Comparison of ENCODE assay signal across 11 cellular contexts in genomic region chr12:53182836-53183235, GRCh38. TPM values are rescaled to one million over a fixed set of nuclear protein-coding genes. Genes with fewer than 3 reads are reported as not detected.
A peak's percentile ranks its signal among the peaks of the same experiment; 100 is the strongest.
DNase-seq lines count a peak whose midpoint lies in the region; ATAC-seq and TF ChIP-seq lines count a peak whose summit lies in the region.
"Had no signal": no experiment of that assay in that cellular context is flagged by ENCODE, and none has a peak within 500 bp of the region (broad histone marks: within the 10 kb centered on the region; RNA-seq: fewer than 3 reads in every experiment).

No MANE protein-coding gene starts in this region.

- peak overlapping the region; percentile 91 for H3K4me3 Mint-ChIP-seq in activated T-cell treated with anti-CD3 and anti-CD28 coated beads, Interleukin-2, amount 50 U/mL, for 24 hours

- no peaks in the 10 kb centered on the region for H3K36me3 ChIP-seq in hepatocyte (replicated peaks; ENCODE audit: insufficient read depth, low read depth)
- H3K36me3 ChIP-seq in tibial artery, result peaks cover 47 to 59% (median 49%) of the 10 kb centered on the region in 3 donors
- no peaks in the 10 kb centered on the region for H3K36me3 ChIP-seq in ovary

- H3K79me2 ChIP-seq in hepatocyte, result peaks cover 51% of the 10 kb centered on the region

- no peak overlapping the region for H3K4me3 ChIP-seq in hepatocyte
- peak overlapping the region; percentile 81 to 87 for H3K4me3 ChIP-seq in tibial artery
- no peak overlapping the region for H3K4me3 ChIP-seq in ovary

- no peaks in the 10 kb centered on the region for H3K27me3 Mint-ChIP-seq in activated T-cell treated with anti-CD3 and anti-CD28 coated beads, Interleukin-2, amount 50 U/mL, for 24 hours

- peak overlapping the region; percentile 93 for H3K27ac Mint-ChIP-seq in activated T-cell treated with anti-CD3 and anti-CD28 coated beads, Interleukin-2, amount 50 U/mL, for 24 hours

- WGBS in hepatocyte (ENCODE audit: low lambda C conversion rate, missing lambda C conversion rate), result 38% methylated on average over 2 of the region's 2 CpGs
- WGBS in ovary, 3 donors, result 35 to 45% (median 41%) methylated on average over 2 of the region's 2 CpGs

- peaks cover 6% of the 10 kb centered on the region for H4K20me1 ChIP-seq in hepatocyte (ENCODE audit: insufficient read depth, poor library complexity, severe bottlenecking)

- no peak for TF ChIP-seq POLR2A in ovary (IDR thresholded peaks at IDR 0.05)

- H3K4me1 ChIP-seq in hepatocyte (ENCODE audit: insufficient read depth) (peaks cover 30% of the 10 kb centered on the region), tibial artery (peaks cover 0 to 53% (median 42%) of the 10 kb centered on the region in 4 donors), ovary (ENCODE audit: insufficient read depth) (peaks cover 14% of the 10 kb centered on the region)

- H2AFZ ChIP-seq in hepatocyte, result no peak overlapping the region

- TF ChIP-seq CTCF in VCaP (conservative IDR thresholded peaks at IDR 0.05) (no peak), hepatocyte (IDR thresholded peaks at IDR 0.05; ENCODE audit: poor library complexity) (no peak), tibial artery (IDR thresholded peaks at IDR 0.05) (no peak), ovary (IDR thresholded peaks at IDR 0.05) (no peak)

- ATAC-seq in GM18867 (IDR thresholded peaks at IDR 0.05; ENCODE audit: unreplicated experiment), result no peak
- ATAC-seq in GM21381 (IDR thresholded peaks at IDR 0.05; ENCODE audit: unreplicated experiment), result no peak
- ATAC-seq: left cardiac atrium had no signal

- H3K9me3 Mint-ChIP-seq in activated T-cell treated with anti-CD3 and anti-CD28 coated beads, Interleukin-2, amount 50 U/mL, for 24 hours, result no peaks in the 10 kb centered on the region

- no peaks in the 10 kb centered on the region for H3K9me2 ChIP-seq in hepatocyte (replicated peaks; ENCODE audit: insufficient read depth)

- no peak for DNase-seq in activated T-cell treated with anti-CD3 and anti-CD28 coated beads, Interleukin-2, amount 50 U/mL, for 24 hours
- DNase-seq in activated T-cell treated with anti-CD3 and anti-CD28 coated beads, Interleukin-2, amount 50 U/mL, for 1 hour, result no peak
- no peak for DNase-seq in hepatocyte (ENCODE audit: low spot score)
- no peak for DNase-seq in tibial artery
- DNase-seq in ovary, result no peak
- DNase-seq: brain microvascular endothelial cell, left cardiac atrium had no signal

- peaks cover 73% of the 10 kb centered on the region for H3K36me3 Mint-ChIP-seq in activated T-cell treated with anti-CD3 and anti-CD28 coated beads, Interleukin-2, amount 50 U/mL, for 24 hours (ENCODE audit: low read depth)

- TF ChIP-seq EP300 in ovary (IDR thresholded peaks at IDR 0.05), result no peak

- H3K4me1 Mint-ChIP-seq in activated T-cell treated with anti-CD3 and anti-CD28 coated beads, Interleukin-2, amount 50 U/mL, for 24 hours (ENCODE audit: low read depth), result peaks cover 55% of the 10 kb centered on the region

- no peaks in the 10 kb centered on the region for H3K27me3 ChIP-seq in hepatocyte
- no peaks in the 10 kb centered on the region for H3K27me3 ChIP-seq in tibial artery
- H3K27me3 ChIP-seq in ovary, result no peaks in the 10 kb centered on the region
- H3K27me3 ChIP-seq: brain microvascular endothelial cell had no signal

- intact Hi-C loops in tibial artery (cut with DNase I; ENCODE audit: low total_unique reads), result no loop called here
- intact Hi-C loops in ovary (cut with DNase I), result loop anchor here in 1 of 4 donors (5.0 kb wide), 1 partner anchor 136 kb away; no protein-coding TSS in a partner anchor

- H3K9me3 ChIP-seq in hepatocyte (ENCODE audit: low read depth), result no peaks in the 10 kb centered on the region
- no peaks in the 10 kb centered on the region for H3K9me3 ChIP-seq in tibial artery
- no peaks in the 10 kb centered on the region for H3K9me3 ChIP-seq in ovary

- H3K4me2 ChIP-seq in hepatocyte, result peak overlapping the region; percentile 89

- peak overlapping the region; percentile 98; the same call in 1 of the 2 replicates for H3K27ac ChIP-seq in VCaP
- peak overlapping the region; percentile 94 for H3K27ac ChIP-seq in hepatocyte
- peak overlapping the region in 1 of 2 donors; percentile 85 for H3K27ac ChIP-seq in tibial artery
- no peak overlapping the region for H3K27ac ChIP-seq in ovary
- H3K27ac ChIP-seq: brain microvascular endothelial cell, C4-2B had no signal

RNA-seq across cellular contexts. Expression of gene CSAD, which starts 2.1 kb away (rescaled TPM):
- total RNA-seq in hepatocyte, result 14.1 and 16.8 TPM in 2 replicates
- polyA plus RNA-seq in hepatocyte, result 14.3 and 15.7 TPM in 2 replicates
- total RNA-seq in ovary, result 10 to 100 TPM; 24.4 to 36.0 (median 28.0) TPM
- polyA plus RNA-seq in ovary, result 10 to 100 TPM; 19.8 to 29.5 TPM

RNA-seq across cellular contexts. Expression of gene ZNF740, which starts 2.3 kb away (rescaled TPM):
- total RNA-seq in hepatocyte, result 13.2 and 23.2 TPM in 2 replicates
- 4.4 and 4.6 TPM in 2 replicates for polyA plus RNA-seq in hepatocyte
- 10 to 100 TPM in 6 of 7 donors, 1 to 10 TPM in 1; 9.7 to 56.9 (median 46.4) TPM for total RNA-seq in ovary
- polyA plus RNA-seq in ovary, result 10 to 100 TPM; 14.6 to 23.6 TPM

RNA-seq across cellular contexts. Expression of gene ITGB7, which starts 24.2 kb away (rescaled TPM):
- total RNA-seq in hepatocyte (0.23 TPM in 1 of 2 replicates, not detected in the other), ovary (1 to 10 TPM in 6 of 7 donors, under 1 TPM in 1; 0.96 to 2.9 (median 1.7) TPM)
- polyA plus RNA-seq in hepatocyte (1.0 TPM in 1 of 2 replicates, not detected in the other), ovary (1 to 10 TPM in 1 of 2 donors, under 1 TPM in 1; 0.45 to 3.1 TPM)

RNA-seq across cellular contexts. Expression of gene RARG, which starts 49.2 kb away (rescaled TPM):
- total RNA-seq in hepatocyte (15.1 and 20.9 TPM in 2 replicates), ovary (10 to 100 TPM in 6 of 7 donors, 1 to 10 TPM in 1; 8.7 to 37.0 (median 31.7) TPM)
- polyA plus RNA-seq in hepatocyte (24.7 and 28.1 TPM in 2 replicates), ovary (10 to 100 TPM; 18.8 to 22.0 TPM)

Comparison
In these comparisons a context has a peak if more than half of its experiments do, and no peak if none do; other contexts are left out.
1. H3K27ac ChIP-seq: peak in VCaP (single experiment) and hepatocyte (single experiment); none in ovary (0 of 2).
2. H3K4me3 ChIP-seq: peak in tibial artery (2 of 2); none in hepatocyte (single experiment) and ovary (single experiment).